ENCODE assay signal across 13 cellular contexts in the genomic region with DNA sequence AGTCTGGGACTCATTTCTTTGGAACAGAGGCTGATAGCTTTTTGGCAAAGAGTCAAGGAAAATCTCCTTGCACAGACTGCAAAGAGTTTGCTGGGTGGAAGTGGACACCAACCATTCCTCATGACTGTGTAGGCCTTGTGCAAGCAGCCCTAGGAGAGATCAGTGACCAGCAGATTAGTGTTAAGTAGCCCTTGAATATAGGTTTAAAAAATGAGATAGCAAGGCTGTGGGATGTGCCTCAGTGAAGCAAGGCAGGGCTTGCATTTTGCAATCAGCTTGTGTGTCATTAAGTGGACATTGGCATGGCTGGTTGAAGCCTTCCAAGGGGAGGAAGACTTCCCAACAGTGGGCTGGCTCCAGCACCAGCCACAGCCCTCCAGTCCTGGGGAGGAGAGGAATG.
"Had no signal": no experiment of that assay in that cellular context is flagged by ENCODE, and none has a peak within 500 bp of the region (broad histone marks: within the 10 kb centered on the region; RNA-seq: fewer than 3 reads in every experiment).

No MANE protein-coding gene starts in this region.

- H3K27me3 ChIP-seq: brain microvascular endothelial cell, colonic mucosa, esophagus muscularis mucosa had no signal

- H3K4me3 ChIP-seq: colonic mucosa, esophagus muscularis mucosa had no signal

- H3K4me1 ChIP-seq: colonic mucosa, esophagus muscularis mucosa had no signal

- H3K4me1 Mint-ChIP-seq: central memory CD8-positive, alpha-beta T cell; memory B cell; stimulated activated naive B cell treated with anti-CD40 and anti-IgM and Interleukin-4, amounts not matched to agents 10 μg/mL and 1 μg/mL and 100 μg/mL, for 72 hours had no signal

- H3K27me3 Mint-ChIP-seq: stimulated activated naive B cell treated with anti-CD40 and anti-IgM and Interleukin-4, amounts not matched to agents 10 μg/mL and 1 μg/mL and 100 μg/mL, for 72 hours had no signal

- H3K9me3 ChIP-seq: colonic mucosa, esophagus muscularis mucosa had no signal

- H3K4me3 Mint-ChIP-seq: activated naive CD4-positive, alpha-beta T cell treated with anti-CD3 and anti-CD28 coated beads for 36 hours; activated T-cell treated with anti-CD3 and anti-CD28 coated beads, Interleukin-2, amount 50 U/mL, for 4 hours; central memory CD8-positive, alpha-beta T cell; memory B cell; naive thymus-derived CD4-positive, alpha-beta T cell; stimulated activated naive B cell treated with anti-CD40 and anti-IgM and Interleukin-4, amounts not matched to agents 10 μg/mL and 1 μg/mL and 100 μg/mL, for 72 hours had no signal

- H3K36me3 ChIP-seq: brain microvascular endothelial cell, colonic mucosa, esophagus muscularis mucosa had no signal

- H3K27ac Mint-ChIP-seq: activated naive CD4-positive, alpha-beta T cell treated with anti-CD3 and anti-CD28 coated beads for 36 hours; memory B cell; naive thymus-derived CD4-positive, alpha-beta T cell; stimulated activated naive B cell treated with anti-CD40 and anti-IgM and Interleukin-4, amounts not matched to agents 10 μg/mL and 1 μg/mL and 100 μg/mL, for 72 hours had no signal

- DNase-seq: activated CD4-positive, alpha-beta T cell treated with anti-CD3 and anti-CD28 coated beads, Interleukin-2, amount 50 U/mL, for 1 hour; activated CD8-positive, alpha-beta memory T cell treated with anti-CD3 and anti-CD28 coated beads, Interleukin-2, amount 50 U/mL, for 4 hours; activated naive CD4-positive, alpha-beta T cell treated with anti-CD3 and anti-CD28 coated beads for 36 hours; activated T-cell treated with anti-CD3 and anti-CD28 coated beads, Interleukin-2, amount 50 U/mL, for 4 hours; anterior cingulate cortex; brain microvascular endothelial cell; colonic mucosa; naive thymus-derived CD4-positive, alpha-beta T cell; stimulated activated naive B cell treated with anti-CD40 and anti-IgM and Interleukin-4, amounts not matched to agents 10 μg/mL and 1 μg/mL and 100 μg/mL, for 72 hours had no signal

- H3K36me3 Mint-ChIP-seq: memory B cell; naive thymus-derived CD4-positive, alpha-beta T cell; stimulated activated naive B cell treated with anti-CD40 and anti-IgM and Interleukin-4, amounts not matched to agents 10 μg/mL and 1 μg/mL and 100 μg/mL, for 72 hours had no signal

- H3K9me3 Mint-ChIP-seq: activated naive CD4-positive, alpha-beta T cell treated with anti-CD3 and anti-CD28 coated beads for 36 hours; activated T-cell treated with anti-CD3 and anti-CD28 coated beads, Interleukin-2, amount 50 U/mL, for 4 hours; central memory CD8-positive, alpha-beta T cell; naive thymus-derived CD4-positive, alpha-beta T cell; stimulated activated naive B cell treated with anti-CD40 and anti-IgM and Interleukin-4, amounts not matched to agents 10 μg/mL and 1 μg/mL and 100 μg/mL, for 72 hours had no signal

- H3K27ac ChIP-seq: brain microvascular endothelial cell, colonic mucosa, esophagus muscularis mucosa had no signal

- ATAC-seq: activated CD4-positive, CD25-positive, alpha-beta regulatory T cell treated with anti-CD3 and anti-CD28 coated beads, Interleukin-2, amount 50 U/mL, for 24 hours; activated T-cell treated with anti-CD3 and anti-CD28 coated beads, Interleukin-2, amount 50 U/mL, for 4 hours; naive thymus-derived CD4-positive, alpha-beta T cell; stimulated activated naive B cell treated with anti-CD40 and anti-IgM and Interleukin-4, amounts not matched to agents 10 μg/mL and 1 μg/mL and 100 μg/mL, for 72 hours had no signal
